1 cellular context compared by ENCODE assay signal in the genomic region with DNA sequence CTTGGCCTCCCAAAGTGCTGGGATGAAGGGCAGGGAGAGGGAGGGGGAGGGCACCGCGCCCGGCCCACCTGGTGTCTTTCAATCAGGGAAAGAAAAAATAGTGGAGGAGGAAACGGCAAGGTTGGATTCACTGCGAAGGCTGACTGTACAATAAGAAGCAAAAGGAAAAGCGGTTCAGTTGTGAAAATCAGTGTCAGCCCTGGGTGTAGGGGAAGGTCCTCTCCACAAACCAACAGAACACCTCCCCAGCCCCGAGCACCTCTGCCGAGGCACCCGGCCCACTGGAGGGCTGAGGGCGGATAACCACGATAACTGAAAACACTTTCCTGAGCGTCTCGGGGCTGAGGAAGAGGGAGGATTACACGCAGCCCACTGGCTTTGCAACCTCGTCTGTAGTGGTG.
TF ChIP-seq lines count a peak whose summit lies in the region.

No MANE protein-coding gene starts in this region.

TF ChIP-seq in K562, 482 proteins besides CTCF, POLR2A, EP300 and RAD21:
- TF ChIP-seq RBM22 (IDR thresholded peaks at IDR 0.05; ENCODE audit: low read depth, low read length, poor library complexity, severe bottlenecking) (no peak), SIRT6 (IDR thresholded peaks at IDR 0.05; ENCODE audit: low read depth, low read length) (no peak), DPF2 (IDR thresholded peaks at IDR 0.05) (peak; percentile 22; the same call in 1 of the 2 replicates), MAX (CRISPR knock-in tag; IDR thresholded peaks at IDR 0.05) (0 out of 2 replicates have a peak, but pooled peaks have one; percentile 17), TAF1 (IDR thresholded peaks at IDR 0.05; ENCODE audit: control insufficient read depth, extremely low read depth, insufficient read depth, low read length, severe bottlenecking) (peak; percentile 27), TARDBP (IDR thresholded peaks at IDR 0.05) (no peak), FOXP1 (CRISPR knock-in tag; IDR thresholded peaks at IDR 0.05) (0 out of 2 replicates have a peak, but pooled peaks have one; percentile 37), ZNF143 (CRISPR knock-in tag; IDR thresholded peaks at IDR 0.05) (0 out of 2 replicates have a peak, but pooled peaks have one; percentile 24), HMGXB4 (CRISPR knock-in tag; IDR thresholded peaks at IDR 0.05) (0 out of 2 replicates have a peak, but pooled peaks have one; percentile 31), KDM1A (IDR thresholded peaks at IDR 0.05) (peak in 1 of 2 experiments; percentile 62; a peak in 1 of 4 replicates), SRF (CRISPR knock-in tag; IDR thresholded peaks at IDR 0.05) (0 out of 4 replicates have a peak, but pooled peaks of 1 of the 2 experiments have one; percentile 26)
- TF ChIP-seq, protein P1, sequence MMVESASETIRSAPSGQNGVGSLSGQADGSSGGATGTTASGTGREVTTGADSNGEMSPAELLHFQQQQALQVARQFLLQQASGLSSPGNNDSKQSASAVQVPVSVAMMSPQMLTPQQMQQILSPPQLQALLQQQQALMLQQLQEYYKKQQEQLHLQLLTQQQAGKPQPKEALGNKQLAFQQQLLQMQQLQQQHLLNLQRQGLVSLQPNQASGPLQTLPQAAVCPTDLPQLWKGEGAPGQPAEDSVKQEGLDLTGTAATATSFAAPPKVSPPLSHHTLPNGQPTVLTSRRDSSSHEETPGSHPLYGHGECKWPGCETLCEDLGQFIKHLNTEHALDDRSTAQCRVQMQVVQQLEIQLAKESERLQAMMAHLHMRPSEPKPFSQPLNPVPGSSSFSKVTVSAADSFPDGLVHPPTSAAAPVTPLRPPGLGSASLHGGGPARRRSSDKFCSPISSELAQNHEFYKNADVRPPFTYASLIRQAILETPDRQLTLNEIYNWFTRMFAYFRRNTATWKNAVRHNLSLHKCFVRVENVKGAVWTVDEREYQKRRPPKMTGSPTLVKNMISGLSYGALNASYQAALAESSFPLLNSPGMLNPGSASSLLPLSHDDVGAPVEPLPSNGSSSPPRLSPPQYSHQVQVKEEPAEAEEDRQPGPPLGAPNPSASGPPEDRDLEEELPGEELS (CRISPR knock-in tag; IDR thresholded peaks at IDR 0.05; ENCODE audit: borderline replicate concordance), result no peak
TF ChIP-seq in K562: peak in this region for 8.
